8 cellular contexts compared by ENCODE assay signal in the genomic region with DNA sequence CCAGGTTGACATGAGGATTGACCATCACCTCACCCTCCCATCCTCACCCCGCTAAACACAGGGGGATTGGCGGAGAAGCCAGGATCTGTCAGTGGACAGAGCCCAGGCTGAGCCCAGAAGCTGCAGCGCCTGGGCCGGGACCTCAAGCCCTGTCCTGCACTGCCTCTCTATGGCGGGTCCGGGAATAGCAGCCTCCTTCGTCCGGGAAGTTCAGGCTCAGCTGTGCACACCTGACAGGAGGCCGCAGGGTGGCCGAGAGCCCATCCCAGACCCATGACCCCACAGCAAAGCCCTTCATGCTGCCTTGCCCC.
DNase-seq lines count a peak whose midpoint lies in the region; ATAC-seq and TF ChIP-seq lines count a peak whose summit lies in the region.

No MANE protein-coding gene starts in this region.

- H3K4me1 Mint-ChIP-seq in activated CD8-positive, alpha-beta memory T cell treated with anti-CD3 and anti-CD28 coated beads, Interleukin-2, amount 10 ng/mL, durations not matched to agents 7 days and 5 days = no peaks in the 10 kb centered on the region

- H3K4me1 ChIP-seq in neutrophil (ENCODE audit: control insufficient read depth in 1 of 2, insufficient read depth in 1 of 2, low read depth in 1 of 2, low read length in 1 of 2) = no peaks in the 10 kb centered on the region
- no peaks in the 10 kb centered on the region for H3K4me1 ChIP-seq in uterus

- no peaks in the 10 kb centered on the region for H3K36me3 ChIP-seq in neutrophil
- H3K36me3 ChIP-seq in uterus = no peaks in the 10 kb centered on the region

- no peak overlapping the region for H3K4me3 ChIP-seq in foreskin fibroblast (ENCODE audit: low read depth in 1 of 2, low read length in 2 of 2)
- H3K4me3 ChIP-seq in neutrophil (ENCODE audit: low read depth in 1 of 2, low read length in 1 of 2) = no peak overlapping the region
- H3K4me3 ChIP-seq in uterus = no peak overlapping the region

- intact Hi-C loops in uterus (cut with DNase I; ENCODE audit: low total_unique reads) = no loop called here

- peak; percentile 59 for ATAC-seq in HG02884 (IDR thresholded peaks at IDR 0.05; ENCODE audit: unreplicated experiment)
- peak; percentile 81 for ATAC-seq in activated CD8-positive, alpha-beta memory T cell treated with anti-CD3 and anti-CD28 coated beads, Interleukin-2, amount 10 ng/mL, durations not matched to agents 7 days and 5 days

- no peaks in the 10 kb centered on the region for H3K36me3 Mint-ChIP-seq in activated CD8-positive, alpha-beta memory T cell treated with anti-CD3 and anti-CD28 coated beads, Interleukin-2, amount 10 ng/mL, durations not matched to agents 7 days and 5 days

- H3K9me3 Mint-ChIP-seq in activated CD8-positive, alpha-beta memory T cell treated with anti-CD3 and anti-CD28 coated beads, Interleukin-2, amount 10 ng/mL, durations not matched to agents 7 days and 5 days (ENCODE audit: low read depth) = no peaks in the 10 kb centered on the region

- peaks cover 10% of the 10 kb centered on the region for H3K27me3 Mint-ChIP-seq in activated CD8-positive, alpha-beta memory T cell treated with anti-CD3 and anti-CD28 coated beads, Interleukin-2, amount 10 ng/mL, durations not matched to agents 7 days and 5 days

- CTCF ChIA-PET in activated CD8-positive, alpha-beta memory T cell treated with anti-CD3 and anti-CD28 coated beads, Interleukin-2, amount 10 ng/mL, durations not matched to agents 7 days and 5 days (lab: Charles Lee) = interaction anchor here (0.6 to 2.0 kb wide), 10 partner anchors 10 to 1377 kb away, joined by 3 to 9 read pairs (median 4); no protein-coding TSS in a partner anchor

- no peaks in the 10 kb centered on the region for H3K9me3 ChIP-seq in neutrophil
- H3K9me3 ChIP-seq in uterus = no peaks in the 10 kb centered on the region

- H3K27ac ChIP-seq in neutrophil = no peak overlapping the region
- H3K27ac ChIP-seq in uterus = no peak overlapping the region

- H3K4me3 Mint-ChIP-seq in activated CD8-positive, alpha-beta memory T cell treated with anti-CD3 and anti-CD28 coated beads, Interleukin-2, amount 10 ng/mL, durations not matched to agents 7 days and 5 days = no peak overlapping the region

- no peak overlapping the region for H3K27ac Mint-ChIP-seq in activated CD8-positive, alpha-beta memory T cell treated with anti-CD3 and anti-CD28 coated beads, Interleukin-2, amount 10 ng/mL, durations not matched to agents 7 days and 5 days

- no peak for TF ChIP-seq POLR2A in uterus (IDR thresholded peaks at IDR 0.05)

- DNase-seq in DMS53 (lab: John Stamatoyannopoulos, UW) = peak; percentile 51
- no peak for DNase-seq in DMS53 treated with DMSO at 0.1 percent for 48 hours (lab: John Stamatoyannopoulos, UW; ENCODE audit: unreplicated experiment)
- DNase-seq in NCI-H2107 (lab: John Stamatoyannopoulos, UW) = peak; percentile 64
- peak; percentile 68 for DNase-seq in activated CD8-positive, alpha-beta memory T cell treated with anti-CD3 and anti-CD28 coated beads, Interleukin-2, amount 10 ng/mL, durations not matched to agents 7 days and 5 days
- peak; percentile 29 to 72 for DNase-seq in foreskin fibroblast
- DNase-seq in uterus = peak in 1 of 2 donors; percentile 31

- peaks cover 48% of the 10 kb centered on the region for H3K27me3 ChIP-seq in neutrophil
- H3K27me3 ChIP-seq in uterus = peaks cover 0 to 11% of the 10 kb centered on the region in 2 donors

- TF ChIP-seq CTCF in foreskin fibroblast (IDR thresholded peaks at IDR 0.05; ENCODE audit: low read depth, low read length) (peak; percentile 80), neutrophil (IDR thresholded peaks at IDR 0.05) (peak; percentile 16), uterus (IDR thresholded peaks at IDR 0.05) (peak; percentile 16 to 63 (median 50))

Comparison
In these comparisons a context has a peak if more than half of its experiments do, and no peak if none do; other contexts are left out.
1. CTCF ChIP-seq: peak in every context shown above with its lines; median percentile 80 in foreskin fibroblast; 50 in uterus; 16 in neutrophil.